Comparison of ENCODE assay signal across 9 cellular contexts in genomic region chr2:152925540-152926448, GRCh38.
DNase-seq lines count a peak whose midpoint lies in the region; ATAC-seq and TF ChIP-seq lines count a peak whose summit lies in the region.
"Had no signal": no experiment of that assay in that cellular context is flagged by ENCODE, and none has a peak within 500 bp of the region (broad histone marks: within the 10 kb centered on the region; RNA-seq: fewer than 3 reads in every experiment).

No MANE protein-coding gene starts in this region.

- no peaks in the 10 kb centered on the region for H3K9me2 ChIP-seq in OCI-LY1 (ENCODE audit: low read depth, low read length)

- H3K27me3 ChIP-seq in OCI-LY1 (ENCODE audit: insufficient read depth, low read length) (no peaks in the 10 kb centered on the region), adipocyte (replicated peaks; ENCODE audit: control insufficient read depth, insufficient read depth, low read length) (no peaks in the 10 kb centered on the region)

- H2AFZ ChIP-seq in OCI-LY1 (ENCODE audit: low read length) = no peak overlapping the region

- no peaks in the 10 kb centered on the region for H3K79me2 ChIP-seq in OCI-LY1 (ENCODE audit: insufficient read depth, low read length)

- H3K9me3 ChIP-seq in OCI-LY1 (ENCODE audit: low read length) (no peaks in the 10 kb centered on the region), adipocyte (ENCODE audit: control insufficient read depth, low read length) (no peaks in the 10 kb centered on the region)

- peak; percentile 95 for TF ChIP-seq CTCF in OCI-LY1 (IDR thresholded peaks at IDR 0.05; ENCODE audit: low read length)

- H3K36me3 ChIP-seq in OCI-LY1 (ENCODE audit: insufficient read depth, low read length) = no peaks in the 10 kb centered on the region
- no peaks in the 10 kb centered on the region for H3K36me3 ChIP-seq in adipocyte (ENCODE audit: control insufficient read depth, insufficient read depth, low read length, severe bottlenecking)

- peak; percentile 92 for ATAC-seq in GM21717 (IDR thresholded peaks at IDR 0.05; ENCODE audit: unreplicated experiment)
- ATAC-seq: CD8-positive, alpha-beta T cell had no signal

- DNase-seq in NK-92 treated with Interleukin-12 subunit alpha and Interleukin-12 subunit beta, amount 100 ng/mL, for 24 hours (lab: John Stamatoyannopoulos, UW) = peak; percentile 31
- DNase-seq in NK-92 (lab: John Stamatoyannopoulos, UW; ENCODE audit: unreplicated experiment) = no peak
- peak; percentile 72 for DNase-seq in HT1080 (ENCODE audit: low read depth)
- peak; percentile 19 for DNase-seq in adipocyte (ENCODE audit: low read depth)
- DNase-seq in inferior parietal cortex (ENCODE audit: extremely low spot score) = peak; percentile 51
- peak; percentile 10 to 32 (median 23) for DNase-seq in stimulated activated CD4-positive, alpha-beta T cell treated with anti-CD3 and anti-CD28 coated beads, TNF-alpha, amount 100 ng/mL, for 48 hours (ENCODE audit: low read depth in 3 of 3)

- H3K4me1 ChIP-seq in OCI-LY1 (ENCODE audit: insufficient read depth, low read length, severe bottlenecking) = no peaks in the 10 kb centered on the region
- H3K4me1 ChIP-seq in adipocyte (ENCODE audit: control insufficient read depth, insufficient read depth, low read length) = peaks cover 4% of the 10 kb centered on the region

- H4K20me1 ChIP-seq in OCI-LY1 (ENCODE audit: insufficient read depth, low read length) = no peaks in the 10 kb centered on the region

- H3K4me3 ChIP-seq in OCI-LY1 (ENCODE audit: low read depth, low read length, poor library complexity, severe bottlenecking) (no peak overlapping the region), adipocyte (ENCODE audit: low read length) (no peak overlapping the region)

- no peak overlapping the region for H3K27ac ChIP-seq in OCI-LY1 (ENCODE audit: low read depth, low read length, poor library complexity, severe bottlenecking)

- H3K9ac ChIP-seq in OCI-LY1 (ENCODE audit: low read length) (no peak overlapping the region), adipocyte (ENCODE audit: low read length) (no peak overlapping the region)

- no peaks in the 10 kb centered on the region for H3F3A ChIP-seq in OCI-LY1 (ENCODE audit: insufficient read depth, low read length)

- H3K4me2 ChIP-seq in OCI-LY1 (ENCODE audit: low read length) = no peak overlapping the region
